In the genomic region with DNA sequence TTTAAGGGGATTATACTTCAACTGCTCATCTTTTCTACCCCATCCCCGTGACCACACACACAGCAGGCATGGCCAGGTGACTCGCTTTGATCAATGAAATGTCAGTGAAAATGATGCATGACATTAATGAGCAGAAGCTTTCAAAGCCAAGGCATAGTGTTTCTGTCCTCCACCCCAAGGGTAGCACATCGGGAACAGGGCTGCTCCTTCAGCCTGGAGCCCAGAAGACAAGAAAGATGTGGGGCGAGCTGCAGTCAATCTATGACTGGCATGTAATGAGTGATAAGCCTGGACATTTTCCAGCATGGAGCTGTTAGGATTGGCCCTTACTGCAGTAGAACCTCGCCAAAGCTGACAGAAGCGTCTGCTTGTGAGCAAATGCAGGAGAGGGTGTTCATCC, we compare ENCODE assay signal across 16 cellular contexts.
A peak's percentile ranks its signal among the peaks of the same experiment; 100 is the strongest.
DNase-seq lines count a peak whose midpoint lies in the region; ATAC-seq and TF ChIP-seq lines count a peak whose summit lies in the region.
"Had no signal": no experiment of that assay in that cellular context is flagged by ENCODE, and none has a peak within 500 bp of the region (broad histone marks: within the 10 kb centered on the region; RNA-seq: fewer than 3 reads in every experiment).

No MANE protein-coding gene starts in this region.

- H3K27me3 ChIP-seq in DND-41 (ENCODE audit: insufficient read depth, low read length, poor library complexity) (no peaks in the 10 kb centered on the region), esophagus muscularis mucosa (no peaks in the 10 kb centered on the region), spleen (replicated peaks in 1 of 7) (no peaks in the 10 kb centered on the region)

- 80% methylated on average over 6 of the region's 6 CpGs for WGBS in esophagus muscularis mucosa
- WGBS in spleen, 5 donors = 71 to 90% (median 73%) methylated on average over 6 of the region's 6 CpGs

- no peak overlapping the region for H3K4me2 ChIP-seq in DND-41 (ENCODE audit: insufficient read depth, low read length)
- H3K4me2 ChIP-seq: A549 had no signal

- H2AFZ ChIP-seq in DND-41 (ENCODE audit: low read depth, low read length) = no peak overlapping the region

- H3K36me3 Mint-ChIP-seq in activated T-cell treated with anti-CD3 and anti-CD28 coated beads, Interleukin-2, amount 50 U/mL, for 24 hours (ENCODE audit: low read depth) = no peaks in the 10 kb centered on the region

- no peak for TF ChIP-seq POLR2A in esophagus muscularis mucosa (IDR thresholded peaks at IDR 0.05; ENCODE audit: low read depth)
- no peak for TF ChIP-seq POLR2A in spleen (IDR thresholded peaks at IDR 0.05)

- no peaks in the 10 kb centered on the region for H3K4me1 Mint-ChIP-seq in activated T-cell treated with anti-CD3 and anti-CD28 coated beads, Interleukin-2, amount 50 U/mL, for 24 hours (ENCODE audit: low read depth)

- H3K9me3 ChIP-seq in DND-41 (ENCODE audit: insufficient read depth, low read length, severe bottlenecking) = peaks cover 15% of the 10 kb centered on the region
- H3K9me3 ChIP-seq in esophagus muscularis mucosa = peaks cover 0 to 11% (median under 1%) of the 10 kb centered on the region in 4 donors
- H3K9me3 ChIP-seq in spleen = peaks cover 2 to 36% (median 18%) of the 10 kb centered on the region in 8 donors
- H3K9me3 ChIP-seq: A549, Caco-2, HAP-1 had no signal

- intact Hi-C loops in esophagus muscularis mucosa (cut with DNase I) = no loop called here
- intact Hi-C loops in spleen (cut with DNase I; ENCODE audit: low total_unique reads) = no loop called here

- H3K27me3 Mint-ChIP-seq in activated T-cell treated with anti-CD3 and anti-CD28 coated beads, Interleukin-2, amount 50 U/mL, for 24 hours = no peaks in the 10 kb centered on the region
- H3K27me3 Mint-ChIP-seq: CD4-positive, alpha-beta T cell had no signal

- H3K4me1 ChIP-seq in DND-41 (ENCODE audit: insufficient read depth, low read length) (peaks cover 43% of the 10 kb centered on the region), esophagus muscularis mucosa (no peaks in the 10 kb centered on the region), spleen (no peaks in the 10 kb centered on the region)
- H3K4me1 ChIP-seq: A549, Caco-2, HAP-1 had no signal

- TF ChIP-seq EP300 in esophagus muscularis mucosa (IDR thresholded peaks at IDR 0.05) = no peak

- H4K20me1 ChIP-seq in DND-41 (ENCODE audit: insufficient read depth, low read length) = no peaks in the 10 kb centered on the region

- H3K27ac Mint-ChIP-seq in activated T-cell treated with anti-CD3 and anti-CD28 coated beads, Interleukin-2, amount 50 U/mL, for 24 hours = no peak overlapping the region
- H3K27ac Mint-ChIP-seq: CD4-positive, alpha-beta T cell had no signal

- no peaks in the 10 kb centered on the region for H3K79me2 ChIP-seq in DND-41 (ENCODE audit: insufficient read depth, low read length)

- H3K4me3 Mint-ChIP-seq in activated T-cell treated with anti-CD3 and anti-CD28 coated beads, Interleukin-2, amount 50 U/mL, for 24 hours = no peak overlapping the region
- H3K4me3 Mint-ChIP-seq: CD4-positive, alpha-beta T cell had no signal

- DNase-seq in DND-41 (no peak), esophagus muscularis mucosa (ENCODE audit: extremely low spot score) (peak; percentile 57), mesenteric fat pad (ENCODE audit: low spot score) (peak; percentile 37), spleen (peak; percentile 40), NCI-H2227 treated with DMSO at 0.1 percent for 48 hours (lab: John Stamatoyannopoulos, UW) (no peak), anterior cingulate cortex (lab: John Stamatoyannopoulos, UW) (no peak), NCI-H146 treated with DMSO at 0.1 percent for 48 hours (lab: John Stamatoyannopoulos, UW; ENCODE audit: unreplicated experiment) (no peak)
- DNase-seq in activated T-cell treated with anti-CD3 and anti-CD28 coated beads, Interleukin-2, amount 50 U/mL, for 24 hours = no peak
- DNase-seq: AML-193; Caco-2; CD4-positive, alpha-beta T cell; GDM1 had no signal

- no peak overlapping the region for H3K9ac ChIP-seq in DND-41 (ENCODE audit: low read depth, low read length)

- H3K9me3 Mint-ChIP-seq in activated T-cell treated with anti-CD3 and anti-CD28 coated beads, Interleukin-2, amount 50 U/mL, for 24 hours = peaks cover 8% of the 10 kb centered on the region

- H3K36me3 ChIP-seq in DND-41 (ENCODE audit: insufficient read depth, low read length) (no peaks in the 10 kb centered on the region), esophagus muscularis mucosa (no peaks in the 10 kb centered on the region), spleen (no peaks in the 10 kb centered on the region)
- H3K36me3 ChIP-seq: HAP-1 had no signal

- no peak for ATAC-seq in DND-41 (ENCODE audit: insufficient read depth, low read depth)
- ATAC-seq: A549 had no signal

- TF ChIP-seq CTCF in DND-41 (IDR thresholded peaks at IDR 0.05; ENCODE audit: borderline replicate concordance, extremely low read depth, low read length, poor library complexity, severe bottlenecking) (no peak), esophagus muscularis mucosa (IDR thresholded peaks at IDR 0.05) (no peak), spleen (IDR thresholded peaks at IDR 0.05 in 8 of 11, conservative IDR thresholded peaks at IDR 0.05 in 3 of 11) (no peak)

- no peak overlapping the region for H3K4me3 ChIP-seq in DND-41 (ENCODE audit: low read depth in 1 of 2, low read length in 2 of 2)
- H3K4me3 ChIP-seq in esophagus muscularis mucosa = no peak overlapping the region
- H3K4me3 ChIP-seq in spleen = no peak overlapping the region
- H3K4me3 ChIP-seq: A549, HAP-1 had no signal

- H3K27ac ChIP-seq in DND-41 (ENCODE audit: low read length) (0 out of 2 replicates have a peak overlapping the region, but pooled peaks have one; percentile 40), esophagus muscularis mucosa (replicated peaks in 1 of 4) (no peak overlapping the region), spleen (no peak overlapping the region)
- H3K27ac ChIP-seq: 22Rv1, A549, C4-2B had no signal

Comparison
In these comparisons a context has a peak if more than half of its experiments do, and no peak if none do; other contexts are left out.
1. DNase-seq: peak in esophagus muscularis mucosa (single experiment), mesenteric fat pad (single experiment) and spleen (single experiment); none in DND-41 (single experiment), activated T-cell treated with anti-CD3 and anti-CD28 coated beads, Interleukin-2, amount 50 U/mL, for 24 hours (single experiment), NCI-H2227 treated with DMSO at 0.1 percent for 48 hours (single experiment), anterior cingulate cortex (0 of 58) and NCI-H146 treated with DMSO at 0.1 percent for 48 hours (single experiment).